Comparison of ENCODE assay signal across 17 cellular contexts in the genomic region with DNA sequence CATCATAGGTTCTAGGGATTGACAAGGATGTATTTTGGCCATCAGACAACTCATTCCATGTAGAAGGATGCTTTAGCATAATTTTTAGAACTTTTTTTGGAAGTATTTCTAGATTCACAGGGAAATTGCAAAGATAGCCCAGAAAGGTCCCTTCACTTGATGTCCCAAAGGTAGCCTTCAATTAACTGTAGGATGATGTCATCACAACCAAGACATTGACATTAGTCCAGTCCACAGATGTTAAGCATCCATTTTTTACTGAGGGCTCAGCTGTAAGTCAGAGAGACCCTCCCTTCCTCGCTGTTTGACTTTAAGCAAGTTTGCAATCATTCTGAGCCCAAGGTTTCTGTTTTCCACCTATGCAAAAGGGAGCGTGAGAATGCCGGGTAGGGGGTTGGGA.
"Had no signal": no experiment of that assay in that cellular context is flagged by ENCODE, and none has a peak within 500 bp of the region (broad histone marks: within the 10 kb centered on the region; RNA-seq: fewer than 3 reads in every experiment).

No MANE protein-coding gene starts in this region.

- H3K36me3 ChIP-seq: esophagus muscularis mucosa, gastroesophageal sphincter, heart right ventricle, left lung, lower lobe of right lung had no signal

- DNase-seq: dermis blood vessel endothelial cell; dorsolateral prefrontal cortex; effector CD4-positive, alpha-beta T cell; effector memory CD4-positive, alpha-beta T cell; foreskin keratinocyte; head of caudate nucleus; heart right ventricle; hippocampal formation; left cardiac atrium; left lung; left ventricle myocardium superior; lower lobe of right lung; mesenchymal stem cell; midbrain had no signal

- H3K27ac ChIP-seq: coronary artery, dorsolateral prefrontal cortex, esophagus muscularis mucosa, foreskin keratinocyte, gastroesophageal sphincter, heart right ventricle, left lung, lower lobe of right lung had no signal

- H3K4me1 ChIP-seq: esophagus muscularis mucosa, gastroesophageal sphincter, heart right ventricle, left lung, lower lobe of right lung had no signal

- ATAC-seq: foreskin keratinocyte, gastroesophageal sphincter, heart right ventricle, left cardiac atrium, left lung, left ventricle myocardium superior, lower lobe of right lung had no signal

- H3K4me3 ChIP-seq: coronary artery, dorsolateral prefrontal cortex, esophagus muscularis mucosa, gastroesophageal sphincter, heart right ventricle, left lung, lower lobe of right lung had no signal
